Comparison of ENCODE assay signal across 21 cellular contexts in genomic region chr2:236159778-236160170, GRCh38. TPM values are rescaled to one million over a fixed set of nuclear protein-coding genes. Genes with fewer than 3 reads are reported as not detected.
"Had no signal": no experiment of that assay in that cellular context is flagged by ENCODE, and none has a peak within 500 bp of the region (broad histone marks: within the 10 kb centered on the region; RNA-seq: fewer than 3 reads in every experiment).

No MANE protein-coding gene starts in this region.

- H3K36me3 ChIP-seq: adrenal gland, breast epithelium, esophagus squamous epithelium, prostate gland, transverse colon, vagina had no signal

- H3K4me1 ChIP-seq: prostate gland had no signal

- H3K27ac ChIP-seq: adrenal gland, breast epithelium, esophagus squamous epithelium, prostate gland, skin epidermis, transverse colon, vagina had no signal

- DNase-seq: activated CD4-positive, alpha-beta T cell treated with anti-CD3 and anti-CD28 coated beads for 36 hours; activated CD4-positive, alpha-beta T cell treated with anti-CD3 and anti-CD28 coated beads, Interleukin-2, amount 50 U/mL, for 48 hours; activated gamma-delta T cell treated with Interleukin-2 at 50 U/mL for 16 hours; adrenal gland; cerebellar nuclear complex; effector CD8-positive, alpha-beta T cell; esophagus squamous epithelium; islet precursor cell; left colon; stimulated activated CD4-positive, alpha-beta T cell treated with anti-CD3 and anti-CD28 coated beads, Interleukin-15, amount 100 ng/mL, for 24 hours; stimulated activated CD4-positive, alpha-beta T cell treated with anti-CD3 and anti-CD28 coated beads, Interleukin-2, amount 100 ng/mL, for 48 hours; T-helper 2 cell; transverse colon had no signal

- H3K9me3 ChIP-seq: adrenal gland, breast epithelium, esophagus squamous epithelium, prostate gland, transverse colon, vagina had no signal

- H3K4me3 ChIP-seq: adrenal gland, breast epithelium, esophagus squamous epithelium, prostate gland, skin epidermis, transverse colon, vagina had no signal

RNA-seq across cellular contexts. Expression of gene GBX2, which starts 8.4 kb away (rescaled TPM):
- total RNA-seq: activated CD4-positive, alpha-beta T cell treated with anti-CD3 and anti-CD28 coated beads for 36 hours; activated naive CD4-positive, alpha-beta T cell treated with anti-CD3 and anti-CD28 coated beads, Interleukin-2, amount 50 U/mL, for 72 hours; activated T-helper 1 cell treated with anti-CD3 and anti-CD28 coated beads, Interleukin-12 subunit alpha, Interleukin-12 subunit beta, Interleukin-2, Interleukin-4 antibody, amounts not matched to agents 30 ng/mL and 10 ng/mL and 1 ng/mL, durations not matched to agents 14 hours and 24 hours and 36 hours; adrenal gland; breast epithelium; esophagus squamous epithelium; left colon; mononuclear cell; right cardiac atrium; transverse colon; vagina had no signal
